Comparison of ENCODE assay signal across 1 cellular context in genomic region chr21:44058652-44058964, GRCh38.
TF ChIP-seq lines count a peak whose summit lies in the region.

No MANE protein-coding gene starts in this region.

TF ChIP-seq in K562, 482 proteins besides CTCF, POLR2A, EP300 and RAD21:
- TF ChIP-seq RBM22 (IDR thresholded peaks at IDR 0.05; ENCODE audit: low read depth, low read length, poor library complexity, severe bottlenecking) (peak; percentile 14), POLR2G (IDR thresholded peaks at IDR 0.05; ENCODE audit: low read depth, low read length) (peak; percentile 33), MLLT1 (IDR thresholded peaks at IDR 0.05) (no peak)
